Comparison of ENCODE assay signal across 10 cellular contexts in the genomic region with DNA sequence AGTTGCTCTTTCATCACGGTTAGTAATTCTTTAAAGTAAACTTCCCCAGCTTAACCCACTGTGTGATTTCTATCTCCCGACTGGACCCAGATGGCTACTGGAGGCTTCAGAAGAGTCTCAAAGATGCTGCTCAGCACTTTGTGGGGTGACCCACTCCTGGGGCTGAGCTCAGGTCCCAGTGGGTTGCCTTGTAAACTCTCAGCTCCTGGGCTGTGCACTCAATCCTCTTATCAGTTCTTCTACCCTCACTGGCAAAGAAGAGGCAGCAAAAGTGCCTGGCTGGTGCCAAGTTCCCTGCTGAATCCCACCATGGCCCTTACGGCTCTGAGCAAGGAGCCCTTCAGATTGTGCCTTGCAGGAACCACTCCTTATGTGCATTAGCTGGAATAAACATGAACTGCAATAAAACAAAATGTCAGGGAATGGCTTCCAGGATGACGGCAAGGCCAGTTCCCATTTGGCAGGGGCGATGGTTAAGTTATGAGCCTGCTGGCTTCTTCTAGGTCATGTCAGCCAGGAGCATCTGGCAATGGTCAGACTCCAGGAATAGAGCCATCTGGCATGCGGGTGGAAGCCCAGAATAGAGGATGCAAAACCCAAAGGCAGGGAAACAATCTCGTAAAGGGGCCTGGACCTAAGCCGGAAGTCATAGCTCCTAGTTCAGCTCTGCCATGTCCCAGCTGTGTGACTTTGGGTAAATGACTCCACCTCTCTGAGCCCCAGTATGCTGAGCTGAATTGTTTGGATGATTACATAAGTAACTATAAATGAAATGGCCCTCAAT. TPM values are rescaled to one million over a fixed set of nuclear protein-coding genes. Genes with fewer than 3 reads are reported as not detected.
A peak's percentile ranks its signal among the peaks of the same experiment; 100 is the strongest.
DNase-seq lines count a peak whose midpoint lies in the region; ATAC-seq and TF ChIP-seq lines count a peak whose summit lies in the region.
"Had no signal": no experiment of that assay in that cellular context is flagged by ENCODE, and none has a peak within 500 bp of the region (broad histone marks: within the 10 kb centered on the region; RNA-seq: fewer than 3 reads in every experiment).

No MANE protein-coding gene starts in this region.

- H2BK120ac ChIP-seq in neuronal stem cell (ENCODE audit: low read depth, low read length), result no peak overlapping the region

- H3K79me1 ChIP-seq in neuronal stem cell (ENCODE audit: low read depth, low read length), result no peaks in the 10 kb centered on the region

- no peak overlapping the region for H2BK5ac ChIP-seq in neuronal stem cell (ENCODE audit: low read length)

- WGBS in neuronal stem cell (ENCODE audit: extremely low coverage in 2 of 2, insufficient read length in 2 of 2, insufficient replicate concordance in 1 of 2), 2 donors, result no CpG with 5 or more reads among the region's 8 CpGs

- no peak overlapping the region for H3K9ac ChIP-seq in neuronal stem cell (ENCODE audit: low read depth, low read length, poor library complexity)

- H3K4me2 ChIP-seq in neuronal stem cell (ENCODE audit: insufficient read depth, low read length, poor library complexity, severe bottlenecking), result no peak overlapping the region

- TF ChIP-seq CTCF in BJ (IDR thresholded peaks at IDR 0.05; ENCODE audit: insufficient read depth, low read depth, low read length) (no peak), foreskin fibroblast (IDR thresholded peaks at IDR 0.05; ENCODE audit: low read depth, low read length) (no peak)

- DNase-seq in BJ (ENCODE audit: low read depth) (peak; percentile 96), SJCRH30 (peak in 1 of 2 experiments; percentile 8), foreskin fibroblast (peak; percentile 58 to 82), neuronal stem cell (ENCODE audit: low spot score) (no peak), NCI-H2107 (lab: John Stamatoyannopoulos, UW) (no peak)

- H3K23ac ChIP-seq in neuronal stem cell (ENCODE audit: low read depth, low read length, poor library complexity), result no peak overlapping the region

- H3K4me1 ChIP-seq in SJCRH30 (no peaks in the 10 kb centered on the region), neuronal stem cell (ENCODE audit: control insufficient read depth in 2 of 2, insufficient read depth in 1 of 2, low read depth in 1 of 2, low read length in 2 of 2) (peaks cover 0 to 3% of the 10 kb centered on the region in 2 donors)

- H3K27me3 ChIP-seq in BJ (ENCODE audit: control insufficient read depth, insufficient read depth, low read length), result no peaks in the 10 kb centered on the region; the same call in 1 of the 2 replicates
- H3K27me3 ChIP-seq in SJCRH30, result no peaks in the 10 kb centered on the region
- peaks cover 0 to 11% (median 0%) of the 10 kb centered on the region in 3 experiments for H3K27me3 ChIP-seq in neuronal stem cell (ENCODE audit: control insufficient read depth in 3 of 3, insufficient read depth in 3 of 3, low read depth in 1 of 3, low read length in 3 of 3)

- H3K9me3 ChIP-seq in SJCRH30 (replicated peaks) (no peaks in the 10 kb centered on the region), neuronal stem cell (replicated peaks in 1 of 2; ENCODE audit: control insufficient read depth in 2 of 2, insufficient read depth in 1 of 2, low read depth in 1 of 2, low read length in 2 of 2) (no peaks in the 10 kb centered on the region)

- H4K8ac ChIP-seq in neuronal stem cell (ENCODE audit: low read depth, low read length), result no peak overlapping the region

- H3K4ac ChIP-seq in neuronal stem cell (ENCODE audit: low read length), result no peak overlapping the region

- no peak overlapping the region for H3K14ac ChIP-seq in neuronal stem cell (ENCODE audit: low read length)

- H3K36me3 ChIP-seq in BJ (ENCODE audit: control insufficient read depth, insufficient read depth, low read length) (no peaks in the 10 kb centered on the region), SJCRH30 (no peaks in the 10 kb centered on the region), neuronal stem cell (replicated peaks in 1 of 2; ENCODE audit: control insufficient read depth in 2 of 2, insufficient read depth in 2 of 2, low read length in 2 of 2) (no peaks in the 10 kb centered on the region)

- no peak for ATAC-seq in GM21576 (IDR thresholded peaks at IDR 0.05; ENCODE audit: unreplicated experiment)
- no peak for ATAC-seq in esophagus mucosa
- no peak for ATAC-seq in HG03469 (IDR thresholded peaks at IDR 0.05; ENCODE audit: unreplicated experiment)

- no peak overlapping the region for H3K4me3 ChIP-seq in BJ (ENCODE audit: low read depth, low read length)
- peak overlapping the region; percentile 40 for H3K4me3 ChIP-seq in SJCRH30
- H3K4me3 ChIP-seq in foreskin fibroblast (ENCODE audit: low read depth in 1 of 2, low read length in 2 of 2), result no peak overlapping the region
- H3K4me3 ChIP-seq in neuronal stem cell (ENCODE audit: low read length in 2 of 2), result no peak overlapping the region

- POLR2A ChIA-PET in BJ (lab: Charles Lee), result interaction anchor here (0.6 to 1.1 kb wide), 2 partner anchors 9 to 95 kb away, joined by 3 read pairs; no protein-coding TSS in a partner anchor

- no peak overlapping the region for H3K18ac ChIP-seq in neuronal stem cell (ENCODE audit: low read length)

- H3K27ac ChIP-seq in SJCRH30 (no peak overlapping the region), neuronal stem cell (replicated peaks; ENCODE audit: low read length) (no peak overlapping the region)

- no peak overlapping the region for H2BK12ac ChIP-seq in neuronal stem cell (ENCODE audit: low read length)

- H2BK15ac ChIP-seq in neuronal stem cell (ENCODE audit: low read length), result peak overlapping the region; percentile 72

- H2AK5ac ChIP-seq in neuronal stem cell (ENCODE audit: low read depth, low read length), result no peak overlapping the region

- CTCF ChIA-PET in BJ (lab: Yijun Ruan, JAX), result interaction anchor here (0.6 to 5.7 kb wide), 31 partner anchors 10 to 377 kb away, joined by 3 to 118 read pairs (median 5); a partner anchor contains a TSS

- H2AFZ ChIP-seq in neuronal stem cell (ENCODE audit: low read length), result peak overlapping the region; percentile 87

- no peak overlapping the region for H4K91ac ChIP-seq in neuronal stem cell (ENCODE audit: low read depth, low read length, poor library complexity)

RNA-seq across cellular contexts. Expression of a gene that starts 6.7 kb away (rescaled TPM):
- polyA plus RNA-seq in BJ (2011; rRNA removed), result 0.05 TPM in 1 of 2 replicates, not detected in the other
- polyA minus RNA-seq in BJ (2011; rRNA and poly(A)+ RNA removed), result not detected in 2 replicates
- total RNA-seq in SJCRH30 (2014; rRNA removed; shearing (Covaris generic)), result not detected in 2 replicates
- polyA plus RNA-seq in neuronal stem cell (2013, experiment 1 of 2), result not detected
- polyA plus RNA-seq in neuronal stem cell (2013, experiment 2 of 2), result not detected
- 0.20 TPM for total RNA-seq in esophagus mucosa
- total RNA-seq: CD4-positive, CD25-positive, alpha-beta regulatory T cell; osteocyte had no signal
- polyA plus RNA-seq: CD4-positive, CD25-positive, alpha-beta regulatory T cell had no signal

RNA-seq across cellular contexts. Expression of a gene that starts 23.7 kb away (rescaled TPM):
- polyA plus RNA-seq in BJ (2011; rRNA removed), result not detected in 2 replicates
- polyA minus RNA-seq in BJ (2011; rRNA and poly(A)+ RNA removed), result not detected in 2 replicates
- not detected in 2 replicates for total RNA-seq in SJCRH30 (2014; rRNA removed; shearing (Covaris generic))
- not detected for polyA plus RNA-seq in neuronal stem cell (2013, experiment 1 of 2)
- polyA plus RNA-seq in neuronal stem cell (2013, experiment 2 of 2), result not detected
- total RNA-seq in esophagus mucosa, result not detected
- total RNA-seq: CD4-positive, CD25-positive, alpha-beta regulatory T cell; osteocyte had no signal
- polyA plus RNA-seq: CD4-positive, CD25-positive, alpha-beta regulatory T cell had no signal

Comparison
In these comparisons a context has a peak if more than half of its experiments do, and no peak if none do; other contexts are left out.
1. DNase-seq: peak in BJ (single experiment) and foreskin fibroblast (2 of 2); none in neuronal stem cell (single experiment) and NCI-H2107 (single experiment).